In genomic region chrX:68675466-68675865, GRCh38 we compare ENCODE assay signal across 27 cellular contexts.
"Had no signal": no experiment of that assay in that cellular context is flagged by ENCODE, and none has a peak within 500 bp of the region (broad histone marks: within the 10 kb centered on the region; RNA-seq: fewer than 3 reads in every experiment).

No MANE protein-coding gene starts in this region.

- H3K27me3 ChIP-seq: gastroesophageal sphincter, hepatocyte, left lung, ovary, sigmoid colon, stomach, thyroid gland had no signal

- ATAC-seq: gastroesophageal sphincter; heart left ventricle; left cardiac atrium; left lung; mucosa of descending colon; naive thymus-derived CD4-positive, alpha-beta T cell; right cardiac atrium; stimulated activated effector memory CD8-positive, alpha-beta T cell treated with anti-CD3 and anti-CD28 coated beads, Interleukin-12 subunit alpha, Interleukin-12 subunit beta, amount 100 ng/mL, for 72 hours had no signal

- H3K4me2 ChIP-seq: hepatocyte had no signal

- DNase-seq: dorsolateral prefrontal cortex; effector CD4-positive, alpha-beta T cell; foreskin fibroblast; heart left ventricle; left cardiac atrium; left lung; mesenchymal stem cell; mucosa of descending colon; naive thymus-derived CD4-positive, alpha-beta T cell; nephron progenitor cell; nucleus accumbens; ovary; posterior cingulate gyrus; psoas muscle; right cardiac atrium; sigmoid colon; stimulated activated CD4-positive, alpha-beta T cell treated with anti-CD3 and anti-CD28 coated beads, Interleukin-2, amount 100 ng/mL, for 24 hours; stimulated activated CD4-positive, alpha-beta T cell treated with anti-CD3 and anti-CD28 coated beads, Interleukin-4, amount 100 ng/mL, for 24 hours; stimulated activated naive CD4-positive, alpha-beta T cell treated with Interleukin-2 at 50 U/mL for 16 hours; stomach; thyroid gland had no signal

- H3K4me3 ChIP-seq: dorsolateral prefrontal cortex, gastroesophageal sphincter, heart left ventricle, hepatocyte, left lung, mucosa of descending colon, ovary, psoas muscle, sigmoid colon, stomach, thyroid gland had no signal

- H3K9me3 ChIP-seq: gastroesophageal sphincter, heart left ventricle, left lung, mucosa of descending colon, ovary, psoas muscle, sigmoid colon, stomach, thyroid gland had no signal

- H3K36me3 ChIP-seq: gastroesophageal sphincter, heart left ventricle, left lung, ovary, sigmoid colon, stomach, thyroid gland had no signal

- H3K4me1 ChIP-seq: left lung, psoas muscle, sigmoid colon, stomach had no signal

- H3K27ac ChIP-seq: dorsolateral prefrontal cortex, epithelial cell of prostate, gastroesophageal sphincter, heart left ventricle, hepatocyte, left lung, ovary, psoas muscle, sigmoid colon, stomach, thyroid gland had no signal

- H2AFZ ChIP-seq: hepatocyte had no signal

- FAIRE-seq: colon, islet of Langerhans had no signal

- H3K79me2 ChIP-seq: hepatocyte had no signal
